Comparison of ENCODE assay signal across 8 cellular contexts in genomic region chr2:16508061-16508851, GRCh38.
A peak's percentile ranks its signal among the peaks of the same experiment; 100 is the strongest.
DNase-seq lines count a peak whose midpoint lies in the region; ATAC-seq, FAIRE-seq and TF ChIP-seq lines count a peak whose summit lies in the region.

No MANE protein-coding gene starts in this region.

- TF ChIP-seq CTCF in MCF 10A (IDR thresholded peaks at IDR 0.05; ENCODE audit: unreplicated experiment) (peak; percentile 56), kidney (IDR thresholded peaks at IDR 0.05; ENCODE audit: borderline replicate concordance, extremely low read depth, insufficient read depth) (peak; percentile 76)

- CTCF ChIA-PET in MCF 10A (lab: Yijun Ruan, JAX) = interaction anchor here (0.5 to 4.4 kb wide), 12 partner anchors 25 to 914 kb away, joined by 3 to 17 read pairs (median 3); partner anchors contain the start of gene MYCN

- no peaks in the 10 kb centered on the region for H3K36me3 Mint-ChIP-seq in MCF 10A (ENCODE audit: insufficient read depth, unreplicated experiment)

- no TSS peak for BruUV-seq in MCF 10A (replicated peaks; lab: Mats Ljungman, UMichigan)

- intact Hi-C loops in MCF 10A (cut with micrococcal nuclease) = loop anchor here (5.0 kb wide), 1 partner anchor 871 kb away; no protein-coding TSS in a partner anchor
- intact Hi-C loops in kidney (cut with DNase I) = no loop called here

- H3K4me1 Mint-ChIP-seq in MCF 10A (ENCODE audit: insufficient read depth, unreplicated experiment) = no peaks in the 10 kb centered on the region

- no peak overlapping the region for H3K4me3 Mint-ChIP-seq in MCF 10A (ENCODE audit: unreplicated experiment)

- H3K9ac ChIP-seq in kidney (ENCODE audit: low read length in 2 of 2) = no peak overlapping the region
- no peak overlapping the region for H3K9ac ChIP-seq in subcutaneous abdominal adipose tissue (ENCODE audit: low read length in 5 of 5)

- H3K9me3 ChIP-seq in kidney (ENCODE audit: control insufficient read depth in 1 of 2, low read length in 2 of 2) (no peaks in the 10 kb centered on the region), subcutaneous abdominal adipose tissue (ENCODE audit: control insufficient read depth in 5 of 5, low read length in 5 of 5) (no peaks in the 10 kb centered on the region)

- no peak for ATAC-seq in HG03354 (IDR thresholded peaks at IDR 0.05; ENCODE audit: poor library complexity, severe bottlenecking, unreplicated experiment)

- H3K4me1 ChIP-seq in kidney (ENCODE audit: control insufficient read depth in 1 of 2, insufficient read depth in 1 of 2, low read depth in 1 of 2, low read length in 2 of 2) (no peaks in the 10 kb centered on the region), subcutaneous abdominal adipose tissue (ENCODE audit: control insufficient read depth in 5 of 5, insufficient read depth in 5 of 5, low read length in 5 of 5) (peaks cover 0 to 10% (median 5%) of the 10 kb centered on the region in 5 donors)

- POLR2A ChIA-PET in MCF 10A (lab: Yijun Ruan, JAX) = no interaction called here

- DNase-seq in SHP77 (lab: John Stamatoyannopoulos, UW) = peak; percentile 12 to 40
- DNase-seq in SHP77 treated with DMSO at 0.1 percent for 48 hours (lab: John Stamatoyannopoulos, UW) = no peak
- peak; percentile 34 to 65 for DNase-seq in NCI-H1930 (lab: John Stamatoyannopoulos, UW)
- DNase-seq in MCF 10A (ENCODE audit: unreplicated experiment) = no peak
- DNase-seq in kidney = peak; percentile 78
- no peak for DNase-seq in central memory CD4-positive, alpha-beta T cell

- H3K27ac Mint-ChIP-seq in MCF 10A (ENCODE audit: low read depth, unreplicated experiment) = no peak overlapping the region

- H3K4me3 ChIP-seq in kidney (ENCODE audit: low read length in 2 of 2) = peak overlapping the region in 1 of 2 donors; percentile 36
- H3K4me3 ChIP-seq in subcutaneous abdominal adipose tissue (ENCODE audit: low read depth in 1 of 5, low read length in 5 of 5) = peak overlapping the region in 4 of 5 donors; percentile 13 to 51 (median 44)

- H3K9me3 Mint-ChIP-seq in MCF 10A (ENCODE audit: unreplicated experiment) = no peaks in the 10 kb centered on the region

- peaks cover 10 to 30% (median 26%) of the 10 kb centered on the region in 5 donors for H3K27me3 ChIP-seq in subcutaneous abdominal adipose tissue (ENCODE audit: control insufficient read depth in 5 of 5, insufficient read depth in 4 of 5, low read length in 5 of 5)

- no peaks in the 10 kb centered on the region for H3K27me3 Mint-ChIP-seq in MCF 10A (ENCODE audit: insufficient read depth, unreplicated experiment)

- FAIRE-seq in kidney (lab: Jason Lieb, UNC) = no peak

- H3K27ac ChIP-seq in kidney (ENCODE audit: low read depth in 2 of 2, low read length in 2 of 2) = no peak overlapping the region
- H3K27ac ChIP-seq in subcutaneous abdominal adipose tissue (ENCODE audit: low read depth, low read length) = no peak overlapping the region

- H3K36me3 ChIP-seq in kidney (ENCODE audit: control insufficient read depth in 1 of 2, insufficient read depth in 2 of 2, low read length in 2 of 2) (no peaks in the 10 kb centered on the region), subcutaneous abdominal adipose tissue (ENCODE audit: control insufficient read depth in 5 of 5, insufficient read depth in 5 of 5, low read length in 5 of 5) (no peaks in the 10 kb centered on the region)

Comparison
In these comparisons a context has a peak if more than half of its experiments do, and no peak if none do; other contexts are left out.
1. DNase-seq: peak in SHP77 (2 of 2), NCI-H1930 (2 of 2) and kidney (single experiment); none in SHP77 treated with DMSO at 0.1 percent for 48 hours (single experiment), MCF 10A (single experiment) and central memory CD4-positive, alpha-beta T cell (single experiment).